ENCODE assay signal across 25 cellular contexts in the genomic region with DNA sequence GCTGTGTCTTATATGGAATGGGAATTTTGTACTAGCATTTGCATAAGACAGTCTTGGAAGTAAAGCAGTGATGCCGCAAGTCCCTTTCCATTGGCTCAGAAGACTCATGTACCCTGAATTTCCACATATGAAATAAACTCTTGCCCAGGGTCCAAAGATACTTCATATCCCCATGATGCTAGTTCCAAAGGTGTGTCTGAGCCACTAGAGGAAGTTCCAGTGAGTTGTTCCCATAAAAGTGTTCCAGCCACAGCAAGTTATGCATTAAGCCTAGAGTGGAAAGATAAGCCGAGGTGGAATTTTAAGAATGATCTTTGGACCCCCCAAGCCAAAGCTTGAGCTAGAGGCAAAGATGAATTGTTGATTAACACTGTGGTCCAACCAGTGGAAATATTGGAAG.
"Had no signal": no experiment of that assay in that cellular context is flagged by ENCODE, and none has a peak within 500 bp of the region (broad histone marks: within the 10 kb centered on the region; RNA-seq: fewer than 3 reads in every experiment).

No MANE protein-coding gene starts in this region.

- DNase-seq: natural killer cell; occipital lobe; ovary; posterior cingulate gyrus; psoas muscle; right cardiac atrium; stimulated activated CD4-positive, alpha-beta T cell treated with anti-CD3 and anti-CD28 coated beads, Interleukin-15, amount 100 ng/mL, for 24 hours; stimulated activated CD4-positive, alpha-beta T cell treated with anti-CD3 and anti-CD28 coated beads, Interleukin-2, amount 100 ng/mL, for 24 hours; stimulated activated CD4-positive, alpha-beta T cell treated with anti-CD3 and anti-CD28 coated beads, Interleukin-2, amount 100 ng/mL, for 48 hours; stimulated activated CD4-positive, alpha-beta T cell treated with anti-CD3 and anti-CD28 coated beads, Interleukin-4, amount 100 ng/mL, for 24 hours; stimulated activated naive B cell treated with anti-CD40 and anti-IgM and Interleukin-4, amounts not matched to agents 10 μg/mL and 1 μg/mL and 100 μg/mL, for 72 hours; stimulated activated naive CD4-positive, alpha-beta T cell treated with Interleukin-2 at 50 U/mL for 16 hours; stomach; thyroid gland; trophoblast cell; upper lobe of left lung had no signal

- H3K9me3 ChIP-seq: ovary, psoas muscle, thyroid gland, vagina had no signal

- H3K27ac ChIP-seq: neural progenitor cell, ovary, parathyroid adenoma, psoas muscle, skin epidermis, stomach, thoracic aorta, thyroid gland, tibial nerve, upper lobe of left lung, vagina had no signal

- H3K79me2 ChIP-seq: parathyroid adenoma had no signal

- ATAC-seq: natural killer cell; psoas muscle; right cardiac atrium; sciatic nerve; stimulated activated effector memory CD8-positive, alpha-beta T cell treated with anti-CD3 and anti-CD28 coated beads, Interleukin-12 subunit alpha, Interleukin-12 subunit beta, amount 100 ng/mL, for 72 hours; stimulated activated naive B cell treated with anti-CD40 and anti-IgM and Interleukin-4, amounts not matched to agents 10 μg/mL and 1 μg/mL and 100 μg/mL, for 72 hours had no signal

- H2AFZ ChIP-seq: neural progenitor cell, parathyroid adenoma had no signal

- H3K36me3 ChIP-seq: neural progenitor cell, ovary, thoracic aorta, thyroid gland, vagina had no signal

- H3K4me1 ChIP-seq: parathyroid adenoma, psoas muscle, stomach, thyroid gland, tibial nerve, upper lobe of left lung, vagina had no signal

- H3K27me3 ChIP-seq: neural progenitor cell, ovary, stomach, thyroid gland, tibial nerve, upper lobe of left lung, vagina had no signal

- H3K4me3 ChIP-seq: neural progenitor cell, ovary, psoas muscle, skin epidermis, stomach, thoracic aorta, thyroid gland, tibial nerve, upper lobe of left lung, vagina had no signal

- H3K9ac ChIP-seq: neural progenitor cell, parathyroid adenoma had no signal

- FAIRE-seq: urothelium cell line had no signal
